In genomic region chr10:119231654-119232053, GRCh38 we compare ENCODE assay signal across 1 cellular context.
TF ChIP-seq lines count a peak whose summit lies in the region.

No MANE protein-coding gene starts in this region.

TF ChIP-seq in IMR-90, 13 proteins besides CTCF, POLR2A, EP300 and RAD21:
- no peak for TF ChIP-seq CHD1 (IDR thresholded peaks at IDR 0.05; ENCODE audit: low read depth, low read length)
- no peak for TF ChIP-seq RFX5 (IDR thresholded peaks at IDR 0.05; ENCODE audit: low read depth, low read length)
- no peak for TF ChIP-seq MXI1 (IDR thresholded peaks at IDR 0.05; ENCODE audit: borderline replicate concordance, low read depth, low read length)
- TF ChIP-seq BHLHE40 (IDR thresholded peaks at IDR 0.05; ENCODE audit: low read depth, low read length), result no peak
- TF ChIP-seq MAZ (IDR thresholded peaks at IDR 0.05; ENCODE audit: borderline replicate concordance, low read depth, low read length), result no peak
- TF ChIP-seq SMC3 (IDR thresholded peaks at IDR 0.05; ENCODE audit: low read depth, low read length), result no peak
- TF ChIP-seq FOS (IDR thresholded peaks at IDR 0.05; ENCODE audit: low read depth, low read length), result no peak
- TF ChIP-seq RCOR1 (IDR thresholded peaks at IDR 0.05; ENCODE audit: insufficient replicate concordance, low read length), result no peak
- TF ChIP-seq USF2 (IDR thresholded peaks at IDR 0.05; ENCODE audit: low read depth, low read length), result no peak
- TF ChIP-seq MAFK (IDR thresholded peaks at IDR 0.05; ENCODE audit: low read depth, low read length), result no peak
- no peak for TF ChIP-seq ELK1 (IDR thresholded peaks at IDR 0.05; ENCODE audit: borderline replicate concordance, low read depth, low read length)
- TF ChIP-seq CEBPB (IDR thresholded peaks at IDR 0.05; ENCODE audit: low read depth, low read length), result no peak
- no peak for TF ChIP-seq NFE2L2 (IDR thresholded peaks at IDR 0.05; ENCODE audit: low read depth, low read length)
